ENCODE assay signal across 29 cellular contexts in the genomic region with DNA sequence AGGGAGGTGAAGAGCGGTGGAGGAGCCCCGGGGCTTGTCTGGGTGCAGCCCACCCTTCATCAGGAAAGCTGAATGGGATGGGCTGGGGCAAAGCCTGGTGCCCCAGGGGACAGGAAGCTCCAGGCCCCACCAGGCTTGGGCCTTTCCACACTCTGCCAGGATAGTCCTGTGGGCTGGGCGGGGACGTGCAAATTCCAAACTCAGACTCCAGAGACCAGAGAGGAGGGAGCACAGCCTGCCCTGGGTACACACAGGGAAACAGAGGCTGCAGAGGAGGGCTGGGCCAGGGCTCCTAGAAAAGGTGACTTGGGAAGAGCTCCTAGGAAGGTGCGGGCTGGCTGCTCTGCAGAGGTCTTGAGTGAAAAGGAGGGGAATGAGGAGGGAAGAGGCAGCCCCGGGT.
"Had no signal": no experiment of that assay in that cellular context is flagged by ENCODE, and none has a peak within 500 bp of the region (broad histone marks: within the 10 kb centered on the region; RNA-seq: fewer than 3 reads in every experiment).

No MANE protein-coding gene starts in this region.

- ATAC-seq: activated T-cell treated with anti-CD3 and anti-CD28 coated beads, Interleukin-2, amount 50 U/mL, for 4 hours; effector memory CD8-positive, alpha-beta T cell; foreskin keratinocyte; gastrocnemius medialis; T-helper 17 cell; WTC11 had no signal

- H3K4me3 ChIP-seq: coronary artery, esophagus muscularis mucosa, gastrocnemius medialis had no signal

- H3K4me1 ChIP-seq: esophagus muscularis mucosa, foreskin keratinocyte, gastrocnemius medialis had no signal

- H3K4me1 Mint-ChIP-seq: activated naive CD4-positive, alpha-beta T cell treated with anti-CD3 and anti-CD28 coated beads, Interleukin-2, amount 50 U/mL, for 24 hours; central memory CD8-positive, alpha-beta T cell; WTC11 had no signal

- DNase-seq: activated CD4-positive, alpha-beta memory T cell treated with anti-CD3 and anti-CD28 coated beads, Interleukin-2, amount 10 ng/mL, durations not matched to agents 7 days and 5 days; activated CD4-positive, alpha-beta T cell treated with anti-CD3 and anti-CD28 coated beads for 1 hour; activated CD4-positive, alpha-beta T cell treated with anti-CD3 and anti-CD28 coated beads for 4 hours; activated CD4-positive, alpha-beta T cell treated with anti-CD3 and anti-CD28 coated beads, Interleukin-2, amount 10 ng/mL, durations not matched to agents 7 days and 5 days; activated CD4-positive, alpha-beta T cell treated with anti-CD3 and anti-CD28 coated beads, Interleukin-2, amount 50 U/mL, for 4 hours; activated effector memory CD4-positive, alpha-beta T cell treated with anti-CD3 and anti-CD28 coated beads, Interleukin-2, amount 50 U/mL, for 16 hours; activated naive CD4-positive, alpha-beta T cell treated with anti-CD3 and anti-CD28 coated beads for 36 hours; activated naive CD8-positive, alpha-beta T cell treated with anti-CD3 and anti-CD28 coated beads for 36 hours; activated T-cell treated with anti-CD3 and anti-CD28 coated beads, Interleukin-2, amount 50 U/mL, for 4 hours; amniotic stem cell; anterior cingulate cortex; brain microvascular endothelial cell; effector CD4-positive, alpha-beta T cell; effector memory CD8-positive, alpha-beta T cell; erythroblast; foreskin keratinocyte; gastrocnemius medialis; glutamatergic neuron; T-helper 1 cell; T-helper 17 cell had no signal

- H3K9me3 ChIP-seq: esophagus muscularis mucosa, gastrocnemius medialis had no signal

- H3K36me3 Mint-ChIP-seq: activated naive CD4-positive, alpha-beta T cell treated with anti-CD3 and anti-CD28 coated beads, Interleukin-2, amount 50 U/mL, for 24 hours; activated naive CD8-positive, alpha-beta T cell treated with anti-CD3 and anti-CD28 coated beads for 36 hours; WTC11 had no signal

- H3K9me3 Mint-ChIP-seq: activated CD4-positive, alpha-beta memory T cell treated with anti-CD3 and anti-CD28 coated beads, Interleukin-2, amount 10 ng/mL, durations not matched to agents 7 days and 5 days; activated CD4-positive, alpha-beta T cell treated with anti-CD3 and anti-CD28 coated beads, Interleukin-2, amount 10 ng/mL, durations not matched to agents 7 days and 5 days; activated naive CD4-positive, alpha-beta T cell treated with anti-CD3 and anti-CD28 coated beads for 36 hours; activated naive CD4-positive, alpha-beta T cell treated with anti-CD3 and anti-CD28 coated beads, Interleukin-2, amount 50 U/mL, for 24 hours; activated naive CD8-positive, alpha-beta T cell treated with anti-CD3 and anti-CD28 coated beads for 36 hours; activated T-cell treated with anti-CD3 and anti-CD28 coated beads, Interleukin-2, amount 50 U/mL, for 4 hours; activated T-helper 1 cell treated with anti-CD3 and anti-CD28 coated beads, Interleukin-12 subunit alpha, Interleukin-12 subunit beta, Interleukin-2, Interleukin-4 antibody, amounts not matched to agents 30 ng/mL and 10 ng/mL and 1 ng/mL, durations not matched to agents 14 hours and 24 hours and 36 hours; activated T-helper 2 cell treated with anti-CD3 and anti-CD28 coated beads, Interferon-gamma antibody, Interleukin-2, Interleukin-4, amounts not matched to agents 10 μg/mL and 5 μg/mL and 100 μg/mL, durations not matched to agents 14 hours and 24 hours and 36 hours; central memory CD8-positive, alpha-beta T cell; dendritic cell treated with granulocyte-macrophage colony-stimulating factor and Interleukin-4, amounts not matched to agents 40 ng/mL and 50 ng/mL, for 4 days; effector memory CD8-positive, alpha-beta T cell; WTC11 had no signal

- H3K27ac ChIP-seq: brain microvascular endothelial cell, coronary artery, esophagus muscularis mucosa, foreskin keratinocyte, gastrocnemius medialis, VCaP had no signal

- H3K36me3 ChIP-seq: brain microvascular endothelial cell, esophagus muscularis mucosa, gastrocnemius medialis had no signal

- H3K27ac Mint-ChIP-seq: activated CD4-positive, alpha-beta memory T cell treated with anti-CD3 and anti-CD28 coated beads, Interleukin-2, amount 10 ng/mL, durations not matched to agents 7 days and 5 days; activated CD4-positive, alpha-beta T cell treated with anti-CD3 and anti-CD28 coated beads, Interleukin-2, amount 10 ng/mL, durations not matched to agents 7 days and 5 days; activated naive CD4-positive, alpha-beta T cell treated with anti-CD3 and anti-CD28 coated beads for 36 hours; activated naive CD8-positive, alpha-beta T cell treated with anti-CD3 and anti-CD28 coated beads for 36 hours; activated T-helper 1 cell treated with anti-CD3 and anti-CD28 coated beads, Interleukin-12 subunit alpha, Interleukin-12 subunit beta, Interleukin-2, Interleukin-4 antibody, amounts not matched to agents 30 ng/mL and 10 ng/mL and 1 ng/mL, durations not matched to agents 14 hours and 24 hours and 36 hours; activated T-helper 2 cell treated with anti-CD3 and anti-CD28 coated beads, Interferon-gamma antibody, Interleukin-2, Interleukin-4, amounts not matched to agents 10 μg/mL and 5 μg/mL and 100 μg/mL, durations not matched to agents 14 hours and 24 hours and 36 hours; dendritic cell treated with granulocyte-macrophage colony-stimulating factor and Interleukin-4, amounts not matched to agents 40 ng/mL and 50 ng/mL, for 4 days; T-helper 17 cell; WTC11 had no signal

- H3K27me3 Mint-ChIP-seq: activated naive CD4-positive, alpha-beta T cell treated with anti-CD3 and anti-CD28 coated beads, Interleukin-2, amount 50 U/mL, for 24 hours had no signal

- H3K4me3 Mint-ChIP-seq: activated CD4-positive, alpha-beta memory T cell treated with anti-CD3 and anti-CD28 coated beads, Interleukin-2, amount 10 ng/mL, durations not matched to agents 7 days and 5 days; activated CD4-positive, alpha-beta T cell treated with anti-CD3 and anti-CD28 coated beads, Interleukin-2, amount 10 ng/mL, durations not matched to agents 7 days and 5 days; activated naive CD4-positive, alpha-beta T cell treated with anti-CD3 and anti-CD28 coated beads for 36 hours; activated naive CD4-positive, alpha-beta T cell treated with anti-CD3 and anti-CD28 coated beads, Interleukin-2, amount 50 U/mL, for 24 hours; activated naive CD8-positive, alpha-beta T cell treated with anti-CD3 and anti-CD28 coated beads for 36 hours; activated T-cell treated with anti-CD3 and anti-CD28 coated beads, Interleukin-2, amount 50 U/mL, for 4 hours; activated T-helper 1 cell treated with anti-CD3 and anti-CD28 coated beads, Interleukin-12 subunit alpha, Interleukin-12 subunit beta, Interleukin-2, Interleukin-4 antibody, amounts not matched to agents 30 ng/mL and 10 ng/mL and 1 ng/mL, durations not matched to agents 14 hours and 24 hours and 36 hours; central memory CD8-positive, alpha-beta T cell; dendritic cell treated with granulocyte-macrophage colony-stimulating factor and Interleukin-4, amounts not matched to agents 40 ng/mL and 50 ng/mL, for 4 days; effector memory CD8-positive, alpha-beta T cell; T-helper 17 cell; WTC11 had no signal
